Comparison of ENCODE assay signal across 27 cellular contexts in genomic region chr3:179308006-179308405, GRCh38.
"Had no signal": no experiment of that assay in that cellular context is flagged by ENCODE, and none has a peak within 500 bp of the region (broad histone marks: within the 10 kb centered on the region; RNA-seq: fewer than 3 reads in every experiment).

No MANE protein-coding gene starts in this region.

- ATAC-seq: activated CD4-positive, alpha-beta T cell treated with anti-CD3 and anti-CD28 coated beads for 36 hours; activated CD8-positive, alpha-beta T cell treated with anti-CD3 and anti-CD28 coated beads for 36 hours; activated T-cell treated with anti-CD3 and anti-CD28 coated beads, Interleukin-2, amount 50 U/mL, for 72 hours; body of pancreas; Right ventricle myocardium inferior; T-cell had no signal

- H3K36me3 ChIP-seq: ascending aorta had no signal

- H3K36me3 Mint-ChIP-seq: activated naive CD8-positive, alpha-beta T cell treated with anti-CD3 and anti-CD28 coated beads, Interleukin-2, amount 10 ng/mL, durations not matched to agents 7 days and 5 days; T-cell had no signal

- H3K4me3 Mint-ChIP-seq: activated CD4-positive, alpha-beta T cell treated with anti-CD3 and anti-CD28 coated beads for 36 hours; activated CD8-positive, alpha-beta T cell treated with anti-CD3 and anti-CD28 coated beads for 36 hours; activated naive CD8-positive, alpha-beta T cell treated with anti-CD3 and anti-CD28 coated beads, Interleukin-2, amount 10 ng/mL, durations not matched to agents 7 days and 5 days; activated T-cell treated with anti-CD3 and anti-CD28 coated beads, Interleukin-2, amount 50 U/mL, for 72 hours; central memory CD8-positive, alpha-beta T cell; T-cell had no signal

- DNase-seq: activated CD4-positive, alpha-beta T cell treated with anti-CD3 and anti-CD28 coated beads for 36 hours; activated CD4-positive, CD25-positive, alpha-beta regulatory T cell; activated CD8-positive, alpha-beta memory T cell treated with anti-CD3 and anti-CD28 coated beads, Interleukin-2, amount 50 U/mL, for 4 hours; activated CD8-positive, alpha-beta T cell treated with anti-CD3 and anti-CD28 coated beads for 36 hours; activated naive CD4-positive, alpha-beta T cell treated with anti-CD3 and anti-CD28 coated beads, Interleukin-2, amount 50 U/mL, for 16 hours; activated naive CD8-positive, alpha-beta T cell treated with anti-CD3 and anti-CD28 coated beads, Interleukin-2, amount 10 ng/mL, durations not matched to agents 7 days and 5 days; activated T-cell treated with anti-CD3 and anti-CD28 coated beads, Interleukin-2, amount 50 U/mL, for 72 hours; body of pancreas; Kasumi-1; KBM-7; NCI-H146; NCI-H1930; NCI-H2171 treated with DMSO at 0.1 percent for 48 hours; NCI-H226; NCI-H510A; NCI-H526 treated with DMSO at 0.1 percent for 48 hours; NCI-H82; RPMI8226; T-cell; T-helper 2 cell; T1000 had no signal

- H3K9me3 ChIP-seq: ascending aorta, body of pancreas had no signal

- H3K4me1 ChIP-seq: ascending aorta, body of pancreas had no signal

- H3K9me3 Mint-ChIP-seq: activated CD8-positive, alpha-beta T cell treated with anti-CD3 and anti-CD28 coated beads for 36 hours; activated naive CD8-positive, alpha-beta T cell treated with anti-CD3 and anti-CD28 coated beads, Interleukin-2, amount 10 ng/mL, durations not matched to agents 7 days and 5 days; activated T-cell treated with anti-CD3 and anti-CD28 coated beads, Interleukin-2, amount 50 U/mL, for 72 hours; activated T-helper 2 cell treated with anti-CD3 and anti-CD28 coated beads, Interferon-gamma antibody, Interleukin-2, Interleukin-4, amounts not matched to agents 10 μg/mL and 5 μg/mL and 100 μg/mL, durations not matched to agents 14 hours and 24 hours and 36 hours; central memory CD8-positive, alpha-beta T cell; T-cell had no signal

- H3K4me3 ChIP-seq: ascending aorta, body of pancreas, SK-N-MC had no signal

- H3K27me3 ChIP-seq: ascending aorta, body of pancreas had no signal

- H3K27ac ChIP-seq: ascending aorta, body of pancreas, SK-N-MC, VCaP had no signal

- H3K27ac Mint-ChIP-seq: activated CD4-positive, alpha-beta T cell treated with anti-CD3 and anti-CD28 coated beads for 36 hours; activated CD8-positive, alpha-beta T cell treated with anti-CD3 and anti-CD28 coated beads for 36 hours; activated naive CD8-positive, alpha-beta T cell treated with anti-CD3 and anti-CD28 coated beads, Interleukin-2, amount 10 ng/mL, durations not matched to agents 7 days and 5 days; activated T-cell treated with anti-CD3 and anti-CD28 coated beads, Interleukin-2, amount 50 U/mL, for 72 hours; activated T-helper 2 cell treated with anti-CD3 and anti-CD28 coated beads, Interferon-gamma antibody, Interleukin-2, Interleukin-4, amounts not matched to agents 10 μg/mL and 5 μg/mL and 100 μg/mL, durations not matched to agents 14 hours and 24 hours and 36 hours; T-cell had no signal

- H3K4me1 Mint-ChIP-seq: activated CD4-positive, alpha-beta T cell treated with anti-CD3 and anti-CD28 coated beads for 36 hours; central memory CD8-positive, alpha-beta T cell; T-cell had no signal
